In the genomic region with DNA sequence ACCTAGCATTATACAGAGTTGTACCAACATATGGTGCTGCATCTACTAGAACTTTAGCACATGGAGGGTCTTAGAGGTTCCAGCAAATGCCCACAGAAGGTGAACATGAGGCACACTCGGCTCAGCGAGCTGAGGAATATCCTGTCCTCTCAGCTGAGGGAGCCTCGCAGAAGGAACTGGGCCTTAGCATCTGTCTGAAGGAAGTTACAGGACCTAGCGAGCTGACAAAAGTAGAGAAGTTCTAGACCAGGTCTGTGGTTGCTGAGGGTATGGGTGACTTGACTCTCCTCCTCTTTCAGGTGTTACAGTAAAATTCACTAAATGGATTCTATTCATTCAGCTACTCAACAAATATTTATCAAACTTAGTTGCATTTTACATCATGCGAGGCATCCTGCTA, we compare ENCODE assay signal across 17 cellular contexts.
DNase-seq lines count a peak whose midpoint lies in the region; ATAC-seq and TF ChIP-seq lines count a peak whose summit lies in the region.
"Had no signal": no experiment of that assay in that cellular context is flagged by ENCODE, and none has a peak within 500 bp of the region (broad histone marks: within the 10 kb centered on the region; RNA-seq: fewer than 3 reads in every experiment).

No MANE protein-coding gene starts in this region.

- peaks cover 7% of the 10 kb centered on the region; the same call in 1 of the 2 replicates for H3K79me2 ChIP-seq in PC-9 (ENCODE audit: low read depth)

- H4K20me1 ChIP-seq in PC-9 (ENCODE audit: insufficient read depth) = no peaks in the 10 kb centered on the region

- no peaks in the 10 kb centered on the region for H3K27me3 ChIP-seq in Caco-2 (replicated peaks; ENCODE audit: control insufficient read depth, insufficient read depth, low read length)
- H3K27me3 ChIP-seq in PC-9 (ENCODE audit: insufficient read depth, low read depth) = no peaks in the 10 kb centered on the region

- DNase-seq in Caco-2 (no peak), PC-9 (no peak), natural killer cell (no peak), NCI-H1092 treated with DMSO at 0.1 percent for 48 hours (lab: John Stamatoyannopoulos, UW) (no peak), coronary artery (ENCODE audit: low spot score) (no peak), left lobe of liver (ENCODE audit: low spot score) (no peak)
- DNase-seq: activated T-cell treated with anti-CD3 and anti-CD28 coated beads, Interleukin-2, amount 50 U/mL, for 24 hours; GF-D8; glutamatergic neuron; NCI-H2227 treated with DMSO at 0.1 percent for 48 hours; stimulated activated CD4-positive, alpha-beta T cell treated with anti-CD3 and anti-CD28 coated beads, Interleukin-2, amount 100 ng/mL, for 24 hours; stimulated activated naive CD4-positive, alpha-beta T cell had no signal

- H3K4me3 Mint-ChIP-seq in Caco-2 (ENCODE audit: unreplicated experiment) (no peak overlapping the region), natural killer cell (peak overlapping the region; percentile 15)
- H3K4me3 Mint-ChIP-seq: activated T-cell treated with anti-CD3 and anti-CD28 coated beads, Interleukin-2, amount 50 U/mL, for 24 hours had no signal

- H3K27ac ChIP-seq in PC-9 = 0 out of 2 replicates have a peak overlapping the region, but pooled peaks have one; percentile 95
- no peak overlapping the region for H3K27ac ChIP-seq in coronary artery
- H3K27ac ChIP-seq: C4-2B, prostate gland, RWPE1 had no signal

- peaks cover 53% of the 10 kb centered on the region for H3K4me1 Mint-ChIP-seq in Caco-2 (ENCODE audit: low read depth, unreplicated experiment)
- peaks cover 60 to 61% of the 10 kb centered on the region in 2 donors for H3K4me1 Mint-ChIP-seq in natural killer cell

- H3K4me3 ChIP-seq in Caco-2 (ENCODE audit: low read depth, low read length) (no peak overlapping the region), PC-9 (no peak overlapping the region), coronary artery (no peak overlapping the region)
- H3K4me3 ChIP-seq: prostate gland had no signal

- H3K9me3 Mint-ChIP-seq in Caco-2 (ENCODE audit: unreplicated experiment) = no peaks in the 10 kb centered on the region
- no peaks in the 10 kb centered on the region for H3K9me3 Mint-ChIP-seq in natural killer cell
- H3K9me3 Mint-ChIP-seq: activated T-cell treated with anti-CD3 and anti-CD28 coated beads, Interleukin-2, amount 50 U/mL, for 24 hours had no signal

- no peaks in the 10 kb centered on the region for H3K9me2 ChIP-seq in PC-9 (ENCODE audit: insufficient read depth)

- TF ChIP-seq CTCF in Caco-2 (IDR thresholded peaks at IDR 0.05; ENCODE audit: insufficient read depth in 1 of 2, low read depth in 1 of 2, low read length in 1 of 2, severe bottlenecking in 1 of 2, unreplicated experiment in 1 of 2) (no peak), PC-9 (conservative IDR thresholded peaks at IDR 0.05) (no peak), natural killer cell (IDR thresholded peaks at IDR 0.05) (no peak), coronary artery (IDR thresholded peaks at IDR 0.05) (no peak)

- POLR2A ChIA-PET in Caco-2 (lab: Charles Lee) = no interaction called here
- POLR2A ChIA-PET in PC-9 (lab: Charles Lee; ENCODE audit: unreplicated experiment) = interaction anchor here (0.6 kb wide), 1 partner anchor 65 kb away, joined by 5 read pairs; no protein-coding TSS in a partner anchor

- intact Hi-C loops in Caco-2 (cut with micrococcal nuclease; ENCODE audit: unreplicated experiment) = no loop called here
- intact Hi-C loops in PC-9 (cut with micrococcal nuclease; ENCODE audit: unreplicated experiment) = no loop called here
- intact Hi-C loops in natural killer cell (cut with micrococcal nuclease) = loop anchor here (5.0 kb wide), 2 partner anchors 156 to 391 kb away; a partner anchor contains a TSS

- H3K4me2 ChIP-seq in PC-9 = no peak overlapping the region

- H3K36me3 Mint-ChIP-seq in Caco-2 (ENCODE audit: insufficient read depth, unreplicated experiment) = peaks cover 33% of the 10 kb centered on the region
- H3K36me3 Mint-ChIP-seq in natural killer cell = no peaks in the 10 kb centered on the region

- ATAC-seq in GM21447 (IDR thresholded peaks at IDR 0.05; ENCODE audit: unreplicated experiment) = peak; percentile 45
- ATAC-seq in natural killer cell = peak in 1 of 3 donors; percentile 20
- no peak for ATAC-seq in GM19397 (IDR thresholded peaks at IDR 0.05; ENCODE audit: unreplicated experiment)
- ATAC-seq in left lobe of liver = no peak

- peaks cover 49% of the 10 kb centered on the region for H3K4me1 ChIP-seq in Caco-2
- peaks cover 41% of the 10 kb centered on the region for H3K4me1 ChIP-seq in PC-9 (replicated peaks; ENCODE audit: insufficient read depth)
- H3K4me1 ChIP-seq: prostate gland had no signal

- H3K9me3 ChIP-seq in Caco-2 = no peaks in the 10 kb centered on the region
- H3K9me3 ChIP-seq in PC-9 (ENCODE audit: insufficient read depth, low read depth) = no peaks in the 10 kb centered on the region
- H3K9me3 ChIP-seq: prostate gland had no signal

- BruUV-seq in Caco-2 (replicated peaks; lab: Mats Ljungman, UMichigan) (no TSS peak), PC-9 (replicated peaks; lab: Mats Ljungman, UMichigan) (no TSS peak)

- H3F3A ChIP-seq in PC-9 (ENCODE audit: insufficient read depth, low read depth) = peaks cover 21% of the 10 kb centered on the region

- peak overlapping the region; percentile 85 for H3K27ac Mint-ChIP-seq in Caco-2 (ENCODE audit: unreplicated experiment)
- peak overlapping the region; percentile 91 to 92 for H3K27ac Mint-ChIP-seq in natural killer cell
- H3K27ac Mint-ChIP-seq: activated T-cell treated with anti-CD3 and anti-CD28 coated beads, Interleukin-2, amount 50 U/mL, for 24 hours had no signal

- no peak overlapping the region for H2AFZ ChIP-seq in PC-9

- H3K27me3 Mint-ChIP-seq in Caco-2 (ENCODE audit: insufficient read depth, unreplicated experiment) (no peaks in the 10 kb centered on the region), natural killer cell (ENCODE audit: low read depth in 2 of 2) (no peaks in the 10 kb centered on the region)
- H3K27me3 Mint-ChIP-seq: activated T-cell treated with anti-CD3 and anti-CD28 coated beads, Interleukin-2, amount 50 U/mL, for 24 hours had no signal

- CTCF ChIA-PET in Caco-2 (lab: Charles Lee) = no interaction called here
- CTCF ChIA-PET in PC-9 (lab: Charles Lee) = no interaction called here

- peaks cover 2% of the 10 kb centered on the region; the same call in 1 of the 2 replicates for H3K36me3 ChIP-seq in Caco-2 (ENCODE audit: control insufficient read depth, insufficient read depth, low read length)
- H3K36me3 ChIP-seq in PC-9 (ENCODE audit: low read depth) = no peaks in the 10 kb centered on the region
- H3K36me3 ChIP-seq: prostate gland had no signal
